Comparison of ENCODE assay signal across 27 cellular contexts in the genomic region with DNA sequence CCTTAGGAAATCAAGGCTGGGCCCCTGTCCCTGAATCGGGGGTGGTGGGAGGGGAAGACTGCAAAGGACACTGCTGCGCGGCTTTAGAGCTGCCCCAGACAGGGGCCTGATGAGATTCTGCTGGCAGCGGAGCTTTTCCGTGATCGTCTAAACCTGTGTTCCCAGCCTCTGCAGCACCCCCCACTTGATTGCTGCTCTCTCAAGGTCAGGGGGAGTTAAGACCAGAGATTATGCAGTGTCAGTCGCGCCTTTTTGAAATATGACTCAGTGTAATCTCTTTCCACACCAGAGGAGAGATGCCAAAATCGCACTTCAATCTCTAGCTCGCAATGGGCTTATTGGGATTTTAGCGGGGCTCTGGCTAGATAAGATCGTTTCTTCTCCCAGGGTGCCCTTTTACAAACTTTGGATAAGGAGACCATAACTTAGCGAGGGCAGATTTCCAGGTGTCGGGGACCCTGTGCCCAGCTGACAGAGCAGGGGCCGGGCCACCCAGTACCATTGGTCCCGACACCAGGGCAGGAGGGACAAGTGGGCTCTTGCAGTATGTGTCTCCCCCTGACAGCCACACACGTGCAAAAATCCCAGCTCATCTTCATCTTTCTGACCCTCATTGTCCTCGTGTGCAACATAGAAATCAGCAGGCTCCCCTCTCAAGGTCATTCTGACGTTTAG.
"Had no signal": no experiment of that assay in that cellular context is flagged by ENCODE, and none has a peak within 500 bp of the region (broad histone marks: within the 10 kb centered on the region; RNA-seq: fewer than 3 reads in every experiment).

No MANE protein-coding gene starts in this region.

- DNase-seq: activated CD4-positive, alpha-beta T cell treated with anti-CD3 and anti-CD28 coated beads for 36 hours; activated CD4-positive, alpha-beta T cell treated with anti-CD3 and anti-CD28 coated beads, Interleukin-2, amount 10 ng/mL, durations not matched to agents 7 days and 5 days; activated CD4-positive, alpha-beta T cell treated with anti-CD3 and anti-CD28 coated beads, Interleukin-2, amount 50 U/mL, for 48 hours; activated CD8-positive, alpha-beta T cell treated with anti-CD3 and anti-CD28 coated beads, Interleukin-2, amount 10 ng/mL, durations not matched to agents 7 days and 5 days; activated gamma-delta T cell; activated naive CD4-positive, alpha-beta T cell treated with Interleukin-2 at 50 U/mL for 16 hours; activated naive CD8-positive, alpha-beta T cell treated with anti-CD3 and anti-CD28 coated beads, Interleukin-2, amount 10 ng/mL, durations not matched to agents 7 days and 5 days; activated T-cell treated with anti-CD3 and anti-CD28 coated beads, Interleukin-2, amount 50 U/mL, for 24 hours; body of pancreas; central memory CD4-positive, alpha-beta T cell; MM.1S; MV-4-11; NCI-H1092; NCI-H1436 treated with DMSO at 0.1 percent for 48 hours; NCI-H2029; NCI-H2227 treated with DMSO at 0.1 percent for 48 hours; NCI-H510A treated with DMSO at 0.1 percent for 48 hours; NCI-H526 treated with DMSO at 0.1 percent for 48 hours; NCI-H774; PC-3; Peyer's patch; RPMI8226; SHP77 treated with DMSO at 0.1 percent for 48 hours; SK-N-SH had no signal

- H3K27me3 ChIP-seq: body of pancreas, breast epithelium, Peyer's patch had no signal

- H3K27ac ChIP-seq: body of pancreas, breast epithelium, KMS-11, Peyer's patch, SJSA1 had no signal

- H3K36me3 ChIP-seq: breast epithelium, Peyer's patch, SJSA1 had no signal

- H3K9me3 ChIP-seq: body of pancreas, breast epithelium, Peyer's patch, SJSA1, SK-N-SH had no signal

- H3K4me3 ChIP-seq: body of pancreas, breast epithelium, Peyer's patch, SJSA1 had no signal

- H3K4me1 ChIP-seq: breast epithelium, Peyer's patch, SJSA1 had no signal
